Comparison of ENCODE assay signal across 1 cellular context in genomic region chr6:170452767-170453545, GRCh38.
TF ChIP-seq lines count a peak whose summit lies in the region.

No MANE protein-coding gene starts in this region.

TF ChIP-seq in K562, 482 proteins besides CTCF, POLR2A, EP300 and RAD21 (continued from another document):
- TF ChIP-seq TSC22D4 (tag; IDR thresholded peaks at IDR 0.05) (peak; percentile 50; the same call in 1 of the 2 replicates), ELF4 (CRISPR knock-in tag; IDR thresholded peaks at IDR 0.05) (peak; percentile 37; the same call in 1 of the 2 replicates), ZBTB43 (CRISPR knock-in tag; IDR thresholded peaks at IDR 0.05) (peak; percentile 97), GABPB1 (CRISPR knock-in tag; IDR thresholded peaks at IDR 0.05) (no peak), HDAC6 (IDR thresholded peaks at IDR 0.05; ENCODE audit: low read depth, low read length) (no peak), HBP1 (CRISPR knock-in tag; IDR thresholded peaks at IDR 0.05) (peak; percentile 71; the same call in 1 of the 2 replicates), MYNN (IDR thresholded peaks at IDR 0.05) (0 out of 2 replicates have a peak, but pooled peaks have one; percentile 15), MYNN (CRISPR knock-in tag; IDR thresholded peaks at IDR 0.05) (no peak)
